ENCODE assay signal across 12 cellular contexts in genomic region chr4:113524096-113524495, GRCh38.
A peak's percentile ranks its signal among the peaks of the same experiment; 100 is the strongest.
DNase-seq lines count a peak whose midpoint lies in the region; ATAC-seq and TF ChIP-seq lines count a peak whose summit lies in the region.
"Had no signal": no experiment of that assay in that cellular context is flagged by ENCODE, and none has a peak within 500 bp of the region (broad histone marks: within the 10 kb centered on the region; RNA-seq: fewer than 3 reads in every experiment).

No MANE protein-coding gene starts in this region.

- no TSS peak for BruUV-seq in mammary epithelial cell (replicated peaks; lab: Mats Ljungman, UMichigan)

- H3K4me1 Mint-ChIP-seq in T-helper 2 cell treated with Interferon-gamma antibody and Interleukin-4, amounts not matched to agents 5 μg/mL and 100 μg/mL, for 36 hours (ENCODE audit: low read depth) = peaks cover 16% of the 10 kb centered on the region
- H3K4me1 Mint-ChIP-seq in T-helper 17 cell = peaks cover 2% of the 10 kb centered on the region

- TF ChIP-seq CTCF in mammary epithelial cell (conservative IDR thresholded peaks at IDR 0.05 in 1 of 2, IDR thresholded peaks at IDR 0.05 in 1 of 2; ENCODE audit: extremely low read depth in 1 of 2, insufficient read depth in 1 of 2, low read depth in 1 of 2, low read length in 2 of 2) (no peak), Peyer's patch (IDR thresholded peaks at IDR 0.05) (no peak)

- no peak for TF ChIP-seq POLR2A in Peyer's patch (IDR thresholded peaks at IDR 0.05)

- H3K36me3 ChIP-seq in mammary epithelial cell (ENCODE audit: insufficient read depth, low read length) (no peaks in the 10 kb centered on the region), Peyer's patch (peaks cover 0 to 16% (median 0%) of the 10 kb centered on the region in 3 donors)

- WGBS in mammary epithelial cell (ENCODE audit: low coverage, missing lambda C conversion rate) = 93% methylated on average over 1 of the region's 1 CpG

- H3K79me2 ChIP-seq in mammary epithelial cell (ENCODE audit: insufficient read depth, low read length) = no peaks in the 10 kb centered on the region

- H3K4me3 Mint-ChIP-seq in T-helper 2 cell treated with Interferon-gamma antibody and Interleukin-4, amounts not matched to agents 5 μg/mL and 100 μg/mL, for 36 hours = peak overlapping the region; percentile 24
- H3K4me3 Mint-ChIP-seq in T-helper 17 cell = no peak overlapping the region

- H3K27me3 Mint-ChIP-seq in T-helper 2 cell treated with Interferon-gamma antibody and Interleukin-4, amounts not matched to agents 5 μg/mL and 100 μg/mL, for 36 hours (ENCODE audit: low read depth) = no peaks in the 10 kb centered on the region
- no peaks in the 10 kb centered on the region for H3K27me3 Mint-ChIP-seq in T-helper 17 cell

- H3K27ac ChIP-seq in mammary epithelial cell (ENCODE audit: insufficient read depth, low read depth, low read length) = no peak overlapping the region
- no peak overlapping the region for H3K27ac ChIP-seq in Peyer's patch
- H3K27ac ChIP-seq: thoracic aorta had no signal

- H3K9me3 ChIP-seq in mammary epithelial cell (replicated peaks; ENCODE audit: insufficient read depth, low read length) (no peaks in the 10 kb centered on the region), Peyer's patch (no peaks in the 10 kb centered on the region), T-helper 17 cell (ENCODE audit: control insufficient read depth, low read length, poor library complexity, severe bottlenecking) (no peaks in the 10 kb centered on the region)
- H3K9me3 ChIP-seq: thoracic aorta had no signal

- dilution Hi-C loops in mammary epithelial cell (cut with HindIII; ENCODE audit: low sequenced_read_pairs) = no loop called here

- H3K27ac Mint-ChIP-seq in T-helper 2 cell treated with Interferon-gamma antibody and Interleukin-4, amounts not matched to agents 5 μg/mL and 100 μg/mL, for 36 hours = peak overlapping the region; percentile 51
- no peak overlapping the region for H3K27ac Mint-ChIP-seq in T-helper 17 cell

- H3K9ac ChIP-seq in mammary epithelial cell (ENCODE audit: insufficient read depth, low read length) = no peak overlapping the region

- no peak overlapping the region for H2AFZ ChIP-seq in mammary epithelial cell (ENCODE audit: low read depth, low read length)

- no peak overlapping the region for H3K4me2 ChIP-seq in mammary epithelial cell (ENCODE audit: insufficient read depth, low read depth, low read length)

- H3K4me3 ChIP-seq in mammary epithelial cell (replicated peaks in 1 of 3; ENCODE audit: insufficient read depth in 1 of 3, low read depth in 2 of 3, low read length in 3 of 3) (no peak overlapping the region), Peyer's patch (no peak overlapping the region)
- H3K4me3 ChIP-seq: thoracic aorta had no signal

- no peaks in the 10 kb centered on the region for H4K20me1 ChIP-seq in mammary epithelial cell (ENCODE audit: insufficient read depth, low read length)

- in situ Hi-C loops in mammary epithelial cell (cut with MboI; ENCODE audit: low sequenced_read_pairs in 2 of 2) = no loop called here

- no peaks in the 10 kb centered on the region for H3K4me1 ChIP-seq in mammary epithelial cell (ENCODE audit: insufficient read depth, low read length)
- H3K4me1 ChIP-seq in Peyer's patch = no peaks in the 10 kb centered on the region

- no peaks in the 10 kb centered on the region for H3K9me3 Mint-ChIP-seq in T-helper 2 cell treated with Interferon-gamma antibody and Interleukin-4, amounts not matched to agents 5 μg/mL and 100 μg/mL, for 36 hours

- ATAC-seq in GM18868 (IDR thresholded peaks at IDR 0.05; ENCODE audit: unreplicated experiment) (peak; percentile 98), GM21367 (IDR thresholded peaks at IDR 0.05; ENCODE audit: unreplicated experiment) (peak; percentile 92), HG03025 (IDR thresholded peaks at IDR 0.05; ENCODE audit: low FRiP score, unreplicated experiment) (peak; percentile 98), T-helper 17 cell (no peak)

- H3K27me3 ChIP-seq in mammary epithelial cell (ENCODE audit: insufficient read depth, low read length) = no peaks in the 10 kb centered on the region
- H3K27me3 ChIP-seq in Peyer's patch = no peaks in the 10 kb centered on the region

- DNase-seq in T-helper 2 cell treated with Interferon-gamma antibody and Interleukin-4, amounts not matched to agents 5 μg/mL and 100 μg/mL, for 36 hours (ENCODE audit: low spot score) = no peak
- no peak for DNase-seq in mammary epithelial cell
- DNase-seq in NCI-H128 (lab: John Stamatoyannopoulos, UW; ENCODE audit: unreplicated experiment) = no peak
- DNase-seq in Peyer's patch = no peak
- DNase-seq in T-helper 17 cell = no peak
- DNase-seq: DMS153, Karpas-422, NCI-H446 treated with DMSO at 0.1 percent for 48 hours had no signal

- intact Hi-C loops in mammary epithelial cell (cut with micrococcal nuclease) = no loop called here

- H3K36me3 Mint-ChIP-seq in T-helper 2 cell treated with Interferon-gamma antibody and Interleukin-4, amounts not matched to agents 5 μg/mL and 100 μg/mL, for 36 hours (ENCODE audit: low read depth) = peaks cover 50% of the 10 kb centered on the region
- H3K36me3 Mint-ChIP-seq in T-helper 17 cell (ENCODE audit: low read depth) = peaks cover 3% of the 10 kb centered on the region

- CTCF ChIA-PET in mammary epithelial cell (lab: Charles Lee; ENCODE audit: low non-redundant PET) = no interaction called here
